Comparison of ENCODE assay signal across 8 cellular contexts in genomic region chr2:32627441-32627900, GRCh38. TPM values are rescaled to one million over a fixed set of nuclear protein-coding genes. Genes with fewer than 3 reads are reported as not detected.
DNase-seq lines count a peak whose midpoint lies in the region; ATAC-seq and TF ChIP-seq lines count a peak whose summit lies in the region.

No MANE protein-coding gene starts in this region.

- H3K4me1 Mint-ChIP-seq in activated T-cell treated with anti-CD3 and anti-CD28 coated beads, Interleukin-2, amount 50 U/mL, for 72 hours (ENCODE audit: low read depth) = peaks cover 47% of the 10 kb centered on the region

- H3K27me3 Mint-ChIP-seq in activated T-cell treated with anti-CD3 and anti-CD28 coated beads, Interleukin-2, amount 50 U/mL, for 72 hours (ENCODE audit: low read depth) = no peaks in the 10 kb centered on the region

- peak; percentile 32 for ATAC-seq in GM19467 (IDR thresholded peaks at IDR 0.05; ENCODE audit: unreplicated experiment)
- peak; percentile 17 for ATAC-seq in HG03558 (IDR thresholded peaks at IDR 0.05; ENCODE audit: extremely low read depth, unreplicated experiment)
- peak; percentile 56 to 61 for ATAC-seq in activated T-cell treated with anti-CD3 and anti-CD28 coated beads, Interleukin-2, amount 50 U/mL, for 72 hours (replicated peaks in 1 of 2)

- no peak for TF ChIP-seq EP300 in ovary (IDR thresholded peaks at IDR 0.05)

- H3K9me3 ChIP-seq in ovary = no peaks in the 10 kb centered on the region

- peaks cover 2 to 7% of the 10 kb centered on the region in 2 donors for H3K36me3 Mint-ChIP-seq in activated T-cell treated with anti-CD3 and anti-CD28 coated beads, Interleukin-2, amount 50 U/mL, for 72 hours (ENCODE audit: insufficient read depth in 2 of 2)

- TF ChIP-seq CTCF in ovary (IDR thresholded peaks at IDR 0.05) = peak in 1 of 3 donors; percentile 14

- peak overlapping the region; percentile 91 for H3K27ac Mint-ChIP-seq in activated T-cell treated with anti-CD3 and anti-CD28 coated beads, Interleukin-2, amount 50 U/mL, for 72 hours

- intact Hi-C loops in head of caudate nucleus (cut with DNase I) = no loop called here
- intact Hi-C loops in ovary (cut with DNase I) = no loop called here

- DNase-seq in COR-L47 (lab: John Stamatoyannopoulos, UW) = peak; percentile 25
- peak in 1 of 2 donors; percentile 44 for DNase-seq in activated T-cell treated with anti-CD3 and anti-CD28 coated beads, Interleukin-2, amount 50 U/mL, for 72 hours
- DNase-seq in head of caudate nucleus = peak; percentile 19 to 80 (median 52)
- peak; percentile 24 to 64 (median 56) for DNase-seq in ovary
- no peak for DNase-seq in UCSD-AML1 (lab: John Stamatoyannopoulos, UW; ENCODE audit: unreplicated experiment)
- no peak for DNase-seq in foreskin melanocyte

- peaks cover 5% of the 10 kb centered on the region for H3K4me1 ChIP-seq in ovary (ENCODE audit: insufficient read depth)

- H3K4me3 Mint-ChIP-seq in activated T-cell treated with anti-CD3 and anti-CD28 coated beads, Interleukin-2, amount 50 U/mL, for 72 hours = peak overlapping the region; percentile 94

- H3K27me3 ChIP-seq in ovary = no peaks in the 10 kb centered on the region

- no peak overlapping the region for H3K27ac ChIP-seq in ovary

- no peaks in the 10 kb centered on the region for H3K9me3 Mint-ChIP-seq in activated T-cell treated with anti-CD3 and anti-CD28 coated beads, Interleukin-2, amount 50 U/mL, for 72 hours

- H3K4me3 ChIP-seq in ovary = peak overlapping the region; percentile 79

- 0 to 2% (median 0%) methylated on average over 19 of the region's 19 CpGs for WGBS in ovary, 3 donors

- TF ChIP-seq POLR2A in ovary (IDR thresholded peaks at IDR 0.05) = no peak

- H3K36me3 ChIP-seq in ovary = no peaks in the 10 kb centered on the region

RNA-seq across cellular contexts. Expression of gene TTC27, which starts 0.4 kb away (rescaled TPM):
- total RNA-seq in activated T-cell treated with anti-CD3 and anti-CD28 coated beads, Interleukin-2, amount 50 U/mL, for 72 hours = 10 to 100 TPM; 24.2 to 27.8 TPM
- total RNA-seq in ovary = 10 to 100 TPM; 11.0 to 21.2 (median 16.8) TPM
- 10 to 100 TPM in 1 of 2 donors, 1 to 10 TPM in 1; 9.9 to 15.3 TPM for polyA plus RNA-seq in ovary

Comparison
In these comparisons a context has a peak if more than half of its experiments do, and no peak if none do; other contexts are left out.
1. DNase-seq: peak in COR-L47 (single experiment), head of caudate nucleus (42 of 42) and ovary (5 of 5); none in UCSD-AML1 (single experiment) and foreskin melanocyte (single experiment).
2. Peak in every context shown above with its lines, with median percentiles within 50 percentile points of each other: ATAC-seq.